Comparison of ENCODE assay signal across 8 cellular contexts in genomic region chr22:23402275-23403151, GRCh38.
DNase-seq lines count a peak whose midpoint lies in the region; ATAC-seq and TF ChIP-seq lines count a peak whose summit lies in the region.

No MANE protein-coding gene starts in this region.

- no peaks in the 10 kb centered on the region for H3K36me3 ChIP-seq in uterus

- no peaks in the 10 kb centered on the region for H3K27me3 ChIP-seq in uterus

- H3K4me1 Mint-ChIP-seq in osteocyte (ENCODE audit: unreplicated experiment) = peaks cover 7% of the 10 kb centered on the region

- no peak overlapping the region for H3K27ac Mint-ChIP-seq in osteocyte (ENCODE audit: unreplicated experiment)

- H3K27me3 Mint-ChIP-seq in osteocyte (ENCODE audit: unreplicated experiment) = no peaks in the 10 kb centered on the region

- intact Hi-C loops in uterus (cut with DNase I; ENCODE audit: low total_unique reads) = no loop called here

- peak; percentile 42 for TF ChIP-seq CTCF in osteocyte (IDR thresholded peaks at IDR 0.05)
- TF ChIP-seq CTCF in uterus (IDR thresholded peaks at IDR 0.05) = peak in 3 of 4 experiments; percentile 34 to 67 (median 39)

- peak overlapping the region in 1 of 2 donors; percentile 32 for H3K4me3 ChIP-seq in uterus

- no peak for TF ChIP-seq POLR2A in uterus (IDR thresholded peaks at IDR 0.05)

- H3K9me3 Mint-ChIP-seq in osteocyte (ENCODE audit: unreplicated experiment) = peaks cover 9% of the 10 kb centered on the region

- ATAC-seq in HG02943 (IDR thresholded peaks at IDR 0.05; ENCODE audit: low read depth, unreplicated experiment) = peak; percentile 59
- no peak for ATAC-seq in HG03457 (IDR thresholded peaks at IDR 0.05; ENCODE audit: unreplicated experiment)

- no peaks in the 10 kb centered on the region for H3K4me1 ChIP-seq in uterus

- no peaks in the 10 kb centered on the region for H3K9me3 ChIP-seq in uterus

- H3K27ac ChIP-seq in uterus = no peak overlapping the region

- no peak overlapping the region for H3K4me3 Mint-ChIP-seq in osteocyte (ENCODE audit: unreplicated experiment)

- DNase-seq in ELF-1 (ENCODE audit: low read depth, low spot score) (peak; percentile 87), NCI-H69 (lab: John Stamatoyannopoulos, UW) (peak; percentile 95), globus pallidus (ENCODE audit: low spot score) (peak; percentile 24), osteocyte (ENCODE audit: extremely low spot score, unreplicated experiment) (no peak), uterus (peak in 1 of 2 donors; percentile 45)
- peak; percentile 22 for DNase-seq in activated T-helper 9 cell treated with anti-CD3 and anti-CD28 coated beads, Interleukin-2, amount 50 U/mL, for 16 hours (ENCODE audit: low read depth)

- no peaks in the 10 kb centered on the region for H3K36me3 Mint-ChIP-seq in osteocyte (ENCODE audit: unreplicated experiment)
